In the genomic region with DNA sequence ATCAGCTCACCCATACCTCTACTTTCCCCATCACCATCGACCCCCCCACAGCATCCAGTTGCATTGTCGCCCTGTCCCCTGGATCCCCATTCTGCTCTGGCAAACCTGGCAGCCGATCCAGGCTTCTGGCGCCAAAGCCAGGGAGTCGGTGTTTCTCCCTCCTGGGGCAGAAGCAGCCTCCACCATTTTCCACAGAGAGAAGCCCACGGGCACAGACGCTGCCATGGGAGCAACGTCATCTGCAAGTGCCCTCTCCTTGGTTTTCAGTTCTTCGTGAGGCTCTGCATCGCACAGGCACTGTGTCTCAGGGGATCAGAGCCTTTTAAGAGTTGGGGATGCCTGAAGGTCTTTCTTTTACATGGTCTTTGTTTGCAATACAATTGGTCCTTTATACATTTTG, we compare ENCODE assay signal across 1 cellular context.
TF ChIP-seq lines count a peak whose summit lies in the region.

No MANE protein-coding gene starts in this region.

TF ChIP-seq in SK-N-SH, 30 proteins besides CTCF, POLR2A, EP300 and RAD21:
- no peak for TF ChIP-seq FOXM1 (IDR thresholded peaks at IDR 0.05; ENCODE audit: low read depth)
- no peak for TF ChIP-seq RXRA (IDR thresholded peaks at IDR 0.05; ENCODE audit: borderline replicate concordance, low read depth)
- TF ChIP-seq NRF1 (IDR thresholded peaks at IDR 0.05; ENCODE audit: low read depth, low read length), result no peak
- no peak for TF ChIP-seq CHD2 (IDR thresholded peaks at IDR 0.05; ENCODE audit: low read length, partially characterized antibody)
- TF ChIP-seq YY1 (IDR thresholded peaks at IDR 0.05; ENCODE audit: low read depth), result no peak
- TF ChIP-seq, protein P1, sequence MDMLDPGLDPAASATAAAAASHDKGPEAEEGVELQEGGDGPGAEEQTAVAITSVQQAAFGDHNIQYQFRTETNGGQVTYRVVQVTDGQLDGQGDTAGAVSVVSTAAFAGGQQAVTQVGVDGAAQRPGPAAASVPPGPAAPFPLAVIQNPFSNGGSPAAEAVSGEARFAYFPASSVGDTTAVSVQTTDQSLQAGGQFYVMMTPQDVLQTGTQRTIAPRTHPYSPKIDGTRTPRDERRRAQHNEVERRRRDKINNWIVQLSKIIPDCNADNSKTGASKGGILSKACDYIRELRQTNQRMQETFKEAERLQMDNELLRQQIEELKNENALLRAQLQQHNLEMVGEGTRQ (IDR thresholded peaks at IDR 0.05; ENCODE audit: borderline replicate concordance, low read depth, low read length), result no peak
- TF ChIP-seq SMC3 (IDR thresholded peaks at IDR 0.05; ENCODE audit: low read depth, low read length), result no peak
- no peak for TF ChIP-seq POLR2AphosphoS5 (IDR thresholded peaks at IDR 0.05; ENCODE audit: low read depth, low read length)
- TF ChIP-seq FOXJ3 (CRISPR knock-in tag; IDR thresholded peaks at IDR 0.05), result no peak
- TF ChIP-seq TCF12 (IDR thresholded peaks at IDR 0.05), result no peak
- TF ChIP-seq RFX5 (IDR thresholded peaks at IDR 0.05; ENCODE audit: low read length), result no peak
- TF ChIP-seq, protein P2, sequence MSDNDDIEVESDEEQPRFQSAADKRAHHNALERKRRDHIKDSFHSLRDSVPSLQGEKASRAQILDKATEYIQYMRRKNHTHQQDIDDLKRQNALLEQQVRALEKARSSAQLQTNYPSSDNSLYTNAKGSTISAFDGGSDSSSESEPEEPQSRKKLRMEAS (IDR thresholded peaks at IDR 0.05; ENCODE audit: low read depth), result no peak
- TF ChIP-seq RCOR1 (IDR thresholded peaks at IDR 0.05; ENCODE audit: low read length), result no peak
